16 cellular contexts compared by ENCODE assay signal in the genomic region with DNA sequence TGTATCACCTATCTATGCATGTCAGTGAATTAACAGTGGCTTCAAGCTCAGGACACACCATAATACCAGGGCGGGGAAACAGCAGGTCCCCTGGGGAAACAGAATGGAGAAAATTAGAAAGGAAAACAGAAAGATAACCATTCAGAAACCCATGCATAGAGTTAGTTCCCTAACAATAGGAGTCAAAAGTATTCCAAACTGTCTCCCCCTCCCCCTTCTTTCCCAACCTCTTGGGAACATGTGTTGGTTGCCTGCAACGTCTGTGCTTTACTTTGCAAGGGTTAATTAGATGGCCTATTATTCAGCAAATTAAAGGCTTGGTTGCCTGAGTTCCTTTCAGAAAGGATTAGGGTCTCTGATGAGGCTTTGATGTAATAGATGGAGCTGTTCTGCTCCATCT.
DNase-seq lines count a peak whose midpoint lies in the region; ATAC-seq and TF ChIP-seq lines count a peak whose summit lies in the region.
"Had no signal": no experiment of that assay in that cellular context is flagged by ENCODE, and none has a peak within 500 bp of the region (broad histone marks: within the 10 kb centered on the region; RNA-seq: fewer than 3 reads in every experiment).

No MANE protein-coding gene starts in this region.

- H2BK5ac ChIP-seq in neuronal stem cell (ENCODE audit: low read length), result no peak overlapping the region

- no peak overlapping the region for H3K4me3 ChIP-seq in OCI-LY1 (ENCODE audit: low read depth, low read length, poor library complexity, severe bottlenecking)
- no peak overlapping the region for H3K4me3 ChIP-seq in neuronal stem cell (ENCODE audit: low read length in 2 of 2)
- H3K4me3 ChIP-seq: adrenal gland had no signal

- H2AK5ac ChIP-seq in neuronal stem cell (ENCODE audit: low read depth, low read length), result no peak overlapping the region

- no peaks in the 10 kb centered on the region for H4K20me1 ChIP-seq in OCI-LY1 (ENCODE audit: insufficient read depth, low read length)

- H3K27ac ChIP-seq in OCI-LY1 (ENCODE audit: low read depth, low read length, poor library complexity, severe bottlenecking), result peak overlapping the region; percentile 91
- peak overlapping the region; percentile 95 for H3K27ac ChIP-seq in neuronal stem cell (replicated peaks; ENCODE audit: low read length)
- H3K27ac ChIP-seq: adrenal gland had no signal

- no peaks in the 10 kb centered on the region for H3K79me2 ChIP-seq in OCI-LY1 (ENCODE audit: insufficient read depth, low read length)

- H3K4me3 Mint-ChIP-seq in activated CD8-positive, alpha-beta memory T cell treated with anti-CD3 and anti-CD28 coated beads, Interleukin-2, amount 10 ng/mL, durations not matched to agents 7 days and 5 days, result no peak overlapping the region
- peak overlapping the region in 5 of 10 donors; percentile 9 to 54 (median 20) for H3K4me3 Mint-ChIP-seq in naive thymus-derived CD8-positive, alpha-beta T cell
- H3K4me3 Mint-ChIP-seq: effector memory CD8-positive, alpha-beta T cell had no signal

- no peak for TF ChIP-seq CTCF in OCI-LY1 (IDR thresholded peaks at IDR 0.05; ENCODE audit: low read length)
- no peak for TF ChIP-seq CTCF in GM13976 (IDR thresholded peaks at IDR 0.05; ENCODE audit: borderline replicate concordance, control extremely low read depth, extremely low read depth, insufficient read depth, missing control alignments)

- H3K9me3 ChIP-seq in OCI-LY1 (ENCODE audit: low read length), result no peaks in the 10 kb centered on the region
- no peaks in the 10 kb centered on the region for H3K9me3 ChIP-seq in neuronal stem cell (replicated peaks in 1 of 2; ENCODE audit: control insufficient read depth in 2 of 2, insufficient read depth in 1 of 2, low read depth in 1 of 2, low read length in 2 of 2)
- H3K9me3 ChIP-seq: adrenal gland, Caco-2 had no signal

- H3K9ac ChIP-seq in OCI-LY1 (ENCODE audit: low read length), result no peak overlapping the region; the same call in 1 of the 2 replicates
- no peak overlapping the region for H3K9ac ChIP-seq in neuronal stem cell (ENCODE audit: low read depth, low read length, poor library complexity)

- no peak overlapping the region for H3K23ac ChIP-seq in neuronal stem cell (ENCODE audit: low read depth, low read length, poor library complexity)

- H2BK15ac ChIP-seq in neuronal stem cell (ENCODE audit: low read length), result no peak overlapping the region

- no peaks in the 10 kb centered on the region for H3K36me3 Mint-ChIP-seq in activated CD8-positive, alpha-beta memory T cell treated with anti-CD3 and anti-CD28 coated beads, Interleukin-2, amount 10 ng/mL, durations not matched to agents 7 days and 5 days
- no peaks in the 10 kb centered on the region for H3K36me3 Mint-ChIP-seq in naive thymus-derived CD8-positive, alpha-beta T cell

- no peak overlapping the region for H4K8ac ChIP-seq in neuronal stem cell (ENCODE audit: low read depth, low read length)

- peaks cover 8% of the 10 kb centered on the region for H3K27me3 Mint-ChIP-seq in activated CD8-positive, alpha-beta memory T cell treated with anti-CD3 and anti-CD28 coated beads, Interleukin-2, amount 10 ng/mL, durations not matched to agents 7 days and 5 days
- H3K27me3 Mint-ChIP-seq in naive thymus-derived CD8-positive, alpha-beta T cell, result no peaks in the 10 kb centered on the region

- H3K4ac ChIP-seq in neuronal stem cell (ENCODE audit: low read length), result no peak overlapping the region

- H3K9me3 Mint-ChIP-seq in activated CD8-positive, alpha-beta memory T cell treated with anti-CD3 and anti-CD28 coated beads, Interleukin-2, amount 10 ng/mL, durations not matched to agents 7 days and 5 days (ENCODE audit: low read depth), result no peaks in the 10 kb centered on the region
- no peaks in the 10 kb centered on the region for H3K9me3 Mint-ChIP-seq in naive thymus-derived CD8-positive, alpha-beta T cell
- H3K9me3 Mint-ChIP-seq: effector memory CD8-positive, alpha-beta T cell had no signal

- in situ Hi-C loops in GM13976 (cut with MboI; ENCODE audit: low sequenced_read_pairs, unreplicated experiment), result no loop called here

- no peaks in the 10 kb centered on the region for H3K36me3 ChIP-seq in OCI-LY1 (ENCODE audit: insufficient read depth, low read length)
- H3K36me3 ChIP-seq in neuronal stem cell (replicated peaks in 1 of 2; ENCODE audit: control insufficient read depth in 2 of 2, insufficient read depth in 2 of 2, low read length in 2 of 2), result no peaks in the 10 kb centered on the region
- H3K36me3 ChIP-seq: adrenal gland had no signal

- no peak overlapping the region for H4K91ac ChIP-seq in neuronal stem cell (ENCODE audit: low read depth, low read length, poor library complexity)

- DNase-seq in activated CD8-positive, alpha-beta memory T cell treated with anti-CD3 and anti-CD28 coated beads, Interleukin-2, amount 10 ng/mL, durations not matched to agents 7 days and 5 days, result no peak
- DNase-seq in activated CD8-positive, alpha-beta memory T cell treated with anti-CD3 and anti-CD28 coated beads, Interleukin-2, amount 50 U/mL, for 48 hours, result no peak
- DNase-seq in NCI-H1930 (lab: John Stamatoyannopoulos, UW) (peak; percentile 94 to 97), neuronal stem cell (ENCODE audit: low spot score) (peak; percentile 86), GM13976 (ENCODE audit: low spot score) (no peak)
- no peak for DNase-seq in stimulated activated naive CD4-positive, alpha-beta T cell (lab: John Stamatoyannopoulos, UW)
- no peak for DNase-seq in naive thymus-derived CD8-positive, alpha-beta T cell
- DNase-seq: activated T-cell treated with anti-CD3 and anti-CD28 coated beads, Interleukin-2, amount 50 U/mL, for 48 hours; adrenal gland; Caco-2; effector memory CD8-positive, alpha-beta T cell; Kasumi-1; NCI-H2029; T-helper 9 cell had no signal

- H3K4me1 ChIP-seq in OCI-LY1 (ENCODE audit: insufficient read depth, low read length, severe bottlenecking), result peaks cover 61% of the 10 kb centered on the region
- H3K4me1 ChIP-seq in neuronal stem cell (ENCODE audit: control insufficient read depth in 2 of 2, insufficient read depth in 1 of 2, low read depth in 1 of 2, low read length in 2 of 2), result peaks cover 9 to 18% of the 10 kb centered on the region in 2 donors
- H3K4me1 ChIP-seq: adrenal gland, Caco-2 had no signal

- H2BK120ac ChIP-seq in neuronal stem cell (ENCODE audit: low read depth, low read length), result no peak overlapping the region

- peaks cover 23% of the 10 kb centered on the region for H3K4me1 Mint-ChIP-seq in activated CD8-positive, alpha-beta memory T cell treated with anti-CD3 and anti-CD28 coated beads, Interleukin-2, amount 10 ng/mL, durations not matched to agents 7 days and 5 days
- H3K4me1 Mint-ChIP-seq in naive thymus-derived CD8-positive, alpha-beta T cell, result peaks cover 7 to 20% (median 20%) of the 10 kb centered on the region in 4 donors

- POLR2A ChIA-PET in naive thymus-derived CD8-positive, alpha-beta T cell (lab: Charles Lee), result interaction anchor here (0.6 kb wide), 1 partner anchor 908 kb away, joined by 5 read pairs; no protein-coding TSS in a partner anchor

- peak overlapping the region; percentile 1 for H3K27ac Mint-ChIP-seq in activated CD8-positive, alpha-beta memory T cell treated with anti-CD3 and anti-CD28 coated beads, Interleukin-2, amount 10 ng/mL, durations not matched to agents 7 days and 5 days
- H3K27ac Mint-ChIP-seq in naive thymus-derived CD8-positive, alpha-beta T cell, result peak overlapping the region in 2 of 10 donors; percentile 6 to 7

- H3F3A ChIP-seq in OCI-LY1 (ENCODE audit: insufficient read depth, low read length), result no peaks in the 10 kb centered on the region

- ATAC-seq in activated CD8-positive, alpha-beta memory T cell treated with anti-CD3 and anti-CD28 coated beads, Interleukin-2, amount 10 ng/mL, durations not matched to agents 7 days and 5 days, result no peak
- no peak for ATAC-seq in naive thymus-derived CD8-positive, alpha-beta T cell
- ATAC-seq: effector memory CD8-positive, alpha-beta T cell; left lobe of liver had no signal

- no peaks in the 10 kb centered on the region for H3K9me2 ChIP-seq in OCI-LY1 (ENCODE audit: low read depth, low read length)

- peak overlapping the region; percentile 40 for H3K4me2 ChIP-seq in OCI-LY1 (ENCODE audit: low read length)
- no peak overlapping the region for H3K4me2 ChIP-seq in neuronal stem cell (ENCODE audit: insufficient read depth, low read length, poor library complexity, severe bottlenecking)

- no peaks in the 10 kb centered on the region for H3K27me3 ChIP-seq in OCI-LY1 (ENCODE audit: insufficient read depth, low read length)
- no peaks in the 10 kb centered on the region for H3K27me3 ChIP-seq in neuronal stem cell (ENCODE audit: control insufficient read depth in 3 of 3, insufficient read depth in 3 of 3, low read depth in 1 of 3, low read length in 3 of 3)
- H3K27me3 ChIP-seq: adrenal gland had no signal

- no peak overlapping the region for H2AFZ ChIP-seq in OCI-LY1 (ENCODE audit: low read length)
- H2AFZ ChIP-seq in neuronal stem cell (ENCODE audit: low read length), result peak overlapping the region; percentile 51

- H3K79me1 ChIP-seq in neuronal stem cell (ENCODE audit: low read depth, low read length), result no peaks in the 10 kb centered on the region

- no peak overlapping the region for H3K18ac ChIP-seq in neuronal stem cell (ENCODE audit: low read length)

- CTCF ChIA-PET in activated CD8-positive, alpha-beta memory T cell treated with anti-CD3 and anti-CD28 coated beads, Interleukin-2, amount 10 ng/mL, durations not matched to agents 7 days and 5 days (lab: Charles Lee), result no interaction called here

- no CpG with 5 or more reads among the region's 2 CpGs for WGBS in neuronal stem cell (ENCODE audit: extremely low coverage in 2 of 2, insufficient read length in 2 of 2, insufficient replicate concordance in 1 of 2), 2 donors

- no peak overlapping the region for H2BK12ac ChIP-seq in neuronal stem cell (ENCODE audit: low read length)

- no peak overlapping the region for H3K14ac ChIP-seq in neuronal stem cell (ENCODE audit: low read length)

Comparison
In these comparisons a context has a peak if more than half of its experiments do, and no peak if none do; other contexts are left out.
1. DNase-seq: peak in NCI-H1930 (2 of 2) and neuronal stem cell (single experiment); none in activated CD8-positive, alpha-beta memory T cell treated with anti-CD3 and anti-CD28 coated beads, Interleukin-2, amount 10 ng/mL, durations not matched to agents 7 days and 5 days (single experiment), activated CD8-positive, alpha-beta memory T cell treated with anti-CD3 and anti-CD28 coated beads, Interleukin-2, amount 50 U/mL, for 48 hours (single experiment), stimulated activated naive CD4-positive, alpha-beta T cell (0 of 6), naive thymus-derived CD8-positive, alpha-beta T cell (0 of 10) and GM13976 (single experiment).